Comparison of ENCODE assay signal across 25 cellular contexts in the genomic region with DNA sequence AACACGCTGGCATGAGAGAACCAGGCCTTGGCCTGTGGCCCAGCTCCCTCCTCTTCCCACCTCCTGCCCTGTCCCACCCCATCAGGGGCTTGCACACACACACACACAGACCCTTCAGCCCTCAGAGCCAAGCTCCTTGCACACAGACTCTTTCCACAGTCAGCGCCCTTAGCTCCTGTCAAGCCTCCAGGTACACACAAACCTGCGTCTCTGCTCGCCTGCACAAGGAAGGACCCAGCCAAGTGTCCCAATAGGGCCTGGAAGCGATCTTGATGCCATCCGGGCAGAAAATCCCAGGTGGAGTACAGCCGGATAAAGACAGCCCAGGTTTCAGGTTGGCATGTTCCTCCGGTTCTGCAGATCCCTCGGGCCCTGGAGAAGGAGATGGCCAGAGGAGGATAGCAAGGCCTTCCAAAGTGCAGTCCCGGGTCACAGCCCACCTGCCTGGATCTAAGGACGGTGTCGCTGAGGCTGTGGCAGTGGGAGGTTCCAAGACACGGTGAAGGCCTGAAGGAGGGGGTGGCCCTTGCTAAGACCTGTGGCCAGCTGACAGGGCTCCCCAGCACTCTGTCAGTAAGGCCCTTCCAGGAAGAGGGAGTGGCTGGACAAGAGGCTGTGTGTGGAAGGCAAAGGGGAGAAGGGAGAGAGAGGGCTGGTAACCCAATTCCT. TPM values are rescaled to one million over a fixed set of nuclear protein-coding genes. Genes with fewer than 3 reads are reported as not detected.
"Had no signal": no experiment of that assay in that cellular context is flagged by ENCODE, and none has a peak within 500 bp of the region (broad histone marks: within the 10 kb centered on the region; RNA-seq: fewer than 3 reads in every experiment).

No MANE protein-coding gene starts in this region.

- H3K9me3 Mint-ChIP-seq: dendritic cell treated with granulocyte-macrophage colony-stimulating factor and Interleukin-4, amounts not matched to agents 40 ng/mL and 50 ng/mL, for 4 days; effector memory CD8-positive, alpha-beta T cell; immature natural killer cell; naive B cell had no signal

- H3K4me3 Mint-ChIP-seq: dendritic cell treated with granulocyte-macrophage colony-stimulating factor and Interleukin-4, amounts not matched to agents 40 ng/mL and 50 ng/mL, for 4 days; effector memory CD8-positive, alpha-beta T cell; immature natural killer cell; naive B cell had no signal

- H3K27me3 ChIP-seq: pancreas, right lobe of liver, uterus had no signal

- H3K27ac ChIP-seq: epithelial cell of prostate, esophagus squamous epithelium, gastroesophageal sphincter, left ventricle myocardium inferior, lower lobe of right lung, pancreas, psoas muscle, right lobe of liver, uterus had no signal

- H3K4me3 ChIP-seq: esophagus squamous epithelium, gastroesophageal sphincter, left ventricle myocardium inferior, lower lobe of right lung, pancreas, psoas muscle, right lobe of liver, uterus had no signal

- H3K36me3 Mint-ChIP-seq: immature natural killer cell, naive B cell had no signal

- DNase-seq: central memory CD4-positive, alpha-beta T cell; effector memory CD8-positive, alpha-beta T cell; esophagus squamous epithelium; foreskin fibroblast; glutamatergic neuron; immature natural killer cell; left ventricle myocardium inferior; lower lobe of right lung; mesenchymal stem cell; naive B cell; nucleus accumbens; pancreas; psoas muscle; retina; right lobe of liver; stimulated activated CD4-positive, alpha-beta T cell treated with anti-CD3 and anti-CD28 coated beads, Interleukin-2, amount 100 ng/mL, for 24 hours; stimulated activated CD4-positive, alpha-beta T cell treated with anti-CD3 and anti-CD28 coated beads, Interleukin-4, amount 100 ng/mL, for 4 hours; stimulated activated naive CD4-positive, alpha-beta T cell treated with Interleukin-2 at 50 U/mL for 16 hours; trophoblast cell; uterus had no signal

- H3K4me1 Mint-ChIP-seq: naive B cell had no signal

- H3K9me3 ChIP-seq: esophagus squamous epithelium, gastroesophageal sphincter, left ventricle myocardium inferior, lower lobe of right lung, pancreas, psoas muscle, right lobe of liver, uterus had no signal

- H3K36me3 ChIP-seq: esophagus squamous epithelium, gastroesophageal sphincter, left ventricle myocardium inferior, lower lobe of right lung, pancreas, right lobe of liver, uterus had no signal

- H3K4me1 ChIP-seq: gastroesophageal sphincter, left ventricle myocardium inferior, lower lobe of right lung, pancreas, psoas muscle, uterus had no signal

- H3K27ac Mint-ChIP-seq: dendritic cell treated with granulocyte-macrophage colony-stimulating factor and Interleukin-4, amounts not matched to agents 40 ng/mL and 50 ng/mL, for 4 days; effector memory CD8-positive, alpha-beta T cell; immature natural killer cell had no signal

- ATAC-seq: effector memory CD8-positive, alpha-beta T cell; gastroesophageal sphincter; pancreas; psoas muscle; right lobe of liver had no signal

RNA-seq across cellular contexts. Expression of gene STEAP3, which starts 18.5 kb away (rescaled TPM):
- polyA plus RNA-seq: neural cell had no signal

RNA-seq across cellular contexts. Expression of gene C1QL2, which starts 46.6 kb away (rescaled TPM):
- total RNA-seq: esophagus squamous epithelium, gastroesophageal sphincter, left ventricle myocardium inferior, lower lobe of right lung, psoas muscle, right lobe of liver, uterus had no signal
- polyA plus RNA-seq: immature natural killer cell, keratinocyte, neural cell had no signal
